25 cellular contexts compared by ENCODE assay signal in genomic region chr2:54642684-54643430, GRCh38.
DNase-seq lines count a peak whose midpoint lies in the region; TF ChIP-seq lines count a peak whose summit lies in the region.
"Had no signal": no experiment of that assay in that cellular context is flagged by ENCODE, and none has a peak within 500 bp of the region (broad histone marks: within the 10 kb centered on the region; RNA-seq: fewer than 3 reads in every experiment).

No MANE protein-coding gene starts in this region.

- WGBS in endodermal cell (ENCODE audit: insufficient coverage in 1 of 2, insufficient read length in 1 of 2), 2 experiments: 92 to 95% methylated on average over 9 to 11 of the region's 11 CpGs
- WGBS in smooth muscle cell (ENCODE audit: low lambda C conversion rate): 83% methylated on average over 11 of the region's 11 CpGs
- no CpG with 5 or more reads among the region's 11 CpGs for WGBS in H9 (ENCODE audit: extremely low coverage, insufficient read length, low lambda C conversion rate)

- no peak overlapping the region for H3K23ac ChIP-seq in H9 (ENCODE audit: insufficient read length, low read depth, low read length)

- H3K4ac ChIP-seq in H9 (ENCODE audit: low read depth, low read length): no peak overlapping the region

- no peak overlapping the region for H3K56ac ChIP-seq in H9 (ENCODE audit: insufficient read length, low read depth, low read length)

- H2AK5ac ChIP-seq in H9 (ENCODE audit: insufficient read length, low read length): no peak overlapping the region

- H4K20me1 ChIP-seq in smooth muscle cell (ENCODE audit: low read depth): no peaks in the 10 kb centered on the region
- no peaks in the 10 kb centered on the region for H4K20me1 ChIP-seq in H9 (ENCODE audit: control insufficient read depth, insufficient read depth, insufficient read length)

- H2BK15ac ChIP-seq in H9 (ENCODE audit: low read depth, low read length): no peak overlapping the region

- no peak for DNase-seq in activated CD4-positive, alpha-beta T cell treated with anti-CD3 and anti-CD28 coated beads, Interleukin-2, amount 10 ng/mL, durations not matched to agents 24 days and 14 days
- DNase-seq in activated CD4-positive, alpha-beta T cell treated with anti-CD3 and anti-CD28 coated beads, Interleukin-2, amount 50 U/mL, for 1 hour: no peak
- peak; percentile 5 for DNase-seq in DMS53 treated with DMSO at 0.1 percent for 48 hours (lab: John Stamatoyannopoulos, UW; ENCODE audit: unreplicated experiment)
- peak; percentile 2 for DNase-seq in endodermal cell
- no peak for DNase-seq in smooth muscle cell (lab: John Stamatoyannopoulos, UW; ENCODE audit: unreplicated experiment)
- no peak for DNase-seq in H9
- no peak for DNase-seq in A673 (ENCODE audit: low spot score)
- no peak for DNase-seq in NCI-H524 (lab: John Stamatoyannopoulos, UW)
- DNase-seq: activated CD4-positive, CD25-positive, alpha-beta regulatory T cell treated with anti-CD3 and anti-CD28 coated beads, Interleukin-2, amount 50 U/mL, for 72 hours; activated effector memory CD4-positive, alpha-beta T cell treated with Interleukin-2 at 50 U/mL for 16 hours; BE2C; cortex of kidney; EL; glutamatergic neuron; NCI-H774; OCI-M1; stimulated activated CD4-positive, alpha-beta T cell treated with anti-CD3 and anti-CD28 coated beads, Interleukin-4, amount 100 ng/mL, for 1 hour; stimulated activated naive CD8-positive, alpha-beta T cell treated with anti-CD3 and anti-CD28 coated beads, Interleukin-15, Interleukin-2, amounts not matched to agents 100 U/mL and 50 U/mL, for 24 hours; transverse colon had no signal

- H3K4me2 ChIP-seq in smooth muscle cell: no peak overlapping the region
- no peak overlapping the region for H3K4me2 ChIP-seq in H9 (ENCODE audit: insufficient read depth, insufficient read length, low read length)
- H3K4me2 ChIP-seq: A549, KMS-11 had no signal

- no TSS peak for BruUV-seq in A673 (replicated peaks; lab: Mats Ljungman, UMichigan)

- POLR2A ChIA-PET in A673 (lab: Charles Lee; ENCODE audit: low non-redundant PET): no interaction called here

- H3K23me2 ChIP-seq in H9 (ENCODE audit: insufficient read length, low read depth, low read length, poor library complexity, severe bottlenecking): no peaks in the 10 kb centered on the region

- no peak overlapping the region for H3K9ac ChIP-seq in endodermal cell (ENCODE audit: extremely low read depth, low read length, poor library complexity, severe bottlenecking)
- H3K9ac ChIP-seq in smooth muscle cell (ENCODE audit: low read depth): no peak overlapping the region
- H3K9ac ChIP-seq in H9 (ENCODE audit: extremely low read depth, insufficient read length, low read length): no peak overlapping the region
- H3K9ac ChIP-seq: KMS-11 had no signal

- no peak overlapping the region for H3K14ac ChIP-seq in H9 (ENCODE audit: insufficient read depth, low read length)

- no peak overlapping the region for H2BK20ac ChIP-seq in H9 (ENCODE audit: low read depth, low read length, poor library complexity, severe bottlenecking)

- no peak overlapping the region for H3K18ac ChIP-seq in H9 (ENCODE audit: insufficient read length, low read depth, low read length)

- no peak overlapping the region for H4K5ac ChIP-seq in H9 (ENCODE audit: insufficient read length, low read depth, low read length)

- H4K8ac ChIP-seq in H9 (replicated peaks; ENCODE audit: insufficient read length, low read depth, low read length): no peak overlapping the region

- H3K4me3 ChIP-seq in endodermal cell (ENCODE audit: low read length) (no peak overlapping the region), smooth muscle cell (no peak overlapping the region), A673 (ENCODE audit: low read depth, low read length, poor library complexity, severe bottlenecking) (no peak overlapping the region)
- H3K4me3 ChIP-seq: A549, adrenal gland, breast epithelium, skin epidermis, transverse colon had no signal

- H4K91ac ChIP-seq in H9 (ENCODE audit: insufficient read length, low read depth, low read length): no peak overlapping the region

- no peak overlapping the region for H3K4me3 Mint-ChIP-seq in activated CD4-positive, alpha-beta T cell treated with anti-CD3 and anti-CD28 coated beads, Interleukin-2, amount 10 ng/mL, durations not matched to agents 24 days and 14 days
- H3K4me3 Mint-ChIP-seq in endodermal cell (no peak overlapping the region), H9 (no peak overlapping the region)
- H3K4me3 Mint-ChIP-seq: nephron had no signal

- H2AFZ ChIP-seq in smooth muscle cell (ENCODE audit: low read depth): no peak overlapping the region
- H2AFZ ChIP-seq in H9 (ENCODE audit: low read length): no peak overlapping the region

- peaks cover 29% of the 10 kb centered on the region for H3F3A ChIP-seq in smooth muscle cell (ENCODE audit: low read depth)

- no peaks in the 10 kb centered on the region for H3K9me3 ChIP-seq in endodermal cell (ENCODE audit: control insufficient read depth, low read length)
- no peaks in the 10 kb centered on the region for H3K9me3 ChIP-seq in smooth muscle cell (replicated peaks; ENCODE audit: low read depth)
- no peaks in the 10 kb centered on the region for H3K9me3 ChIP-seq in H9 (ENCODE audit: control insufficient read depth, low read depth, low read length)
- no peaks in the 10 kb centered on the region for H3K9me3 ChIP-seq in A673 (ENCODE audit: low read depth, low read length, poor library complexity, severe bottlenecking)
- H3K9me3 ChIP-seq: A549, adrenal gland, BE2C, breast epithelium, transverse colon had no signal

- peak overlapping the region; percentile 17 for H3K27ac Mint-ChIP-seq in activated CD4-positive, alpha-beta T cell treated with anti-CD3 and anti-CD28 coated beads, Interleukin-2, amount 10 ng/mL, durations not matched to agents 24 days and 14 days
- H3K27ac Mint-ChIP-seq in endodermal cell (no peak overlapping the region), H9 (no peak overlapping the region)

- H3K79me2 ChIP-seq in smooth muscle cell (ENCODE audit: low read depth) (peaks cover 18% of the 10 kb centered on the region), H9 (ENCODE audit: insufficient read depth, low read length) (no peaks in the 10 kb centered on the region)

- intact Hi-C loops in activated CD4-positive, alpha-beta T cell treated with anti-CD3 and anti-CD28 coated beads, Interleukin-2, amount 10 ng/mL, durations not matched to agents 24 days and 14 days (cut with micrococcal nuclease): loop anchor here (5.0 kb wide), 1 partner anchor 41 kb away; no protein-coding TSS in a partner anchor
- intact Hi-C loops in A673 (cut with micrococcal nuclease; ENCODE audit: unreplicated experiment): no loop called here

- no peaks in the 10 kb centered on the region for H3K9me3 Mint-ChIP-seq in activated CD4-positive, alpha-beta T cell treated with anti-CD3 and anti-CD28 coated beads, Interleukin-2, amount 10 ng/mL, durations not matched to agents 24 days and 14 days
- H3K9me3 Mint-ChIP-seq in endodermal cell: no peaks in the 10 kb centered on the region
- no peaks in the 10 kb centered on the region for H3K9me3 Mint-ChIP-seq in H9
- H3K9me3 Mint-ChIP-seq: nephron had no signal

- H2BK120ac ChIP-seq in H9 (ENCODE audit: low read depth, low read length, poor library complexity, severe bottlenecking): no peak overlapping the region

- no peak overlapping the region for H2BK12ac ChIP-seq in H9 (ENCODE audit: insufficient read length, low read depth, low read length)

- no peaks in the 10 kb centered on the region for H3K27me3 ChIP-seq in endodermal cell (ENCODE audit: control insufficient read depth, insufficient read depth, low read length, poor library complexity, severe bottlenecking)
- H3K27me3 ChIP-seq in smooth muscle cell (ENCODE audit: low read depth): no peaks in the 10 kb centered on the region
- no peaks in the 10 kb centered on the region for H3K27me3 ChIP-seq in H9 (ENCODE audit: insufficient read depth, low read length)
- H3K27me3 ChIP-seq in A673 (replicated peaks; ENCODE audit: insufficient read depth, low read depth, low read length, poor library complexity): no peaks in the 10 kb centered on the region
- H3K27me3 ChIP-seq: adrenal gland, BE2C, breast epithelium, transverse colon had no signal

- peaks cover 9% of the 10 kb centered on the region for H3K4me1 Mint-ChIP-seq in activated CD4-positive, alpha-beta T cell treated with anti-CD3 and anti-CD28 coated beads, Interleukin-2, amount 10 ng/mL, durations not matched to agents 24 days and 14 days
- H3K4me1 Mint-ChIP-seq in endodermal cell: peaks cover 3% of the 10 kb centered on the region
- H3K4me1 Mint-ChIP-seq in H9: no peaks in the 10 kb centered on the region

- no peak overlapping the region for H2BK5ac ChIP-seq in H9 (ENCODE audit: insufficient read length, low read length)

- TF ChIP-seq CTCF in endodermal cell (conservative IDR thresholded peaks at IDR 0.05) (no peak), smooth muscle cell (IDR thresholded peaks at IDR 0.05; ENCODE audit: borderline replicate concordance, insufficient read depth, poor library complexity, severe bottlenecking) (no peak), H9 (conservative IDR thresholded peaks at IDR 0.05) (no peak), A673 (conservative IDR thresholded peaks at IDR 0.05; ENCODE audit: low read depth, low read length) (no peak)

- H3K36me3 Mint-ChIP-seq in activated CD4-positive, alpha-beta T cell treated with anti-CD3 and anti-CD28 coated beads, Interleukin-2, amount 10 ng/mL, durations not matched to agents 24 days and 14 days (ENCODE audit: low read depth): peaks cover 71% of the 10 kb centered on the region
- peaks cover 87% of the 10 kb centered on the region for H3K36me3 Mint-ChIP-seq in endodermal cell (ENCODE audit: low read depth)
- H3K36me3 Mint-ChIP-seq in H9 (ENCODE audit: insufficient read depth in 1 of 3, low read depth in 3 of 3): peaks cover 56 to 90% (median 90%) of the 10 kb centered on the region in 3 experiments; a peak in 6 of 7 replicates

- H3K27ac ChIP-seq in endodermal cell (ENCODE audit: low read depth, low read length) (no peak overlapping the region), smooth muscle cell (ENCODE audit: low read depth) (peak overlapping the region; percentile 97), H9 (ENCODE audit: insufficient read length, low read depth, low read length) (no peak overlapping the region), A673 (ENCODE audit: low read depth, low read length, poor library complexity, severe bottlenecking) (no peak overlapping the region)
- H3K27ac ChIP-seq: KMS-11, transverse colon had no signal

- peaks cover 86% of the 10 kb centered on the region for H3K36me3 ChIP-seq in endodermal cell (ENCODE audit: control insufficient read depth, insufficient read depth, low read length)
- H3K36me3 ChIP-seq in smooth muscle cell (ENCODE audit: low read depth): peaks cover 14% of the 10 kb centered on the region
- H3K36me3 ChIP-seq in A673 (ENCODE audit: insufficient read depth, low read length, poor library complexity, severe bottlenecking): peaks cover 53% of the 10 kb centered on the region

- no peak overlapping the region for H3T11ph ChIP-seq in H9 (ENCODE audit: low read length)

- no peaks in the 10 kb centered on the region for H3K27me3 Mint-ChIP-seq in activated CD4-positive, alpha-beta T cell treated with anti-CD3 and anti-CD28 coated beads, Interleukin-2, amount 10 ng/mL, durations not matched to agents 24 days and 14 days
- H3K27me3 Mint-ChIP-seq in endodermal cell (ENCODE audit: insufficient read depth) (no peaks in the 10 kb centered on the region), H9 (ENCODE audit: low read depth) (no peaks in the 10 kb centered on the region)

- H3K79me1 ChIP-seq in H9 (ENCODE audit: insufficient read depth, low read depth, low read length, poor library complexity, severe bottlenecking): peaks cover 2% of the 10 kb centered on the region

- CTCF ChIA-PET in A673 (lab: Charles Lee): interaction anchor here (0.7 kb wide), 1 partner anchor 389 kb away, joined by 6 read pairs; no protein-coding TSS in a partner anchor

- no peaks in the 10 kb centered on the region for H3K4me1 ChIP-seq in endodermal cell (ENCODE audit: control insufficient read depth, insufficient read depth, low read length)
- peaks cover 13% of the 10 kb centered on the region for H3K4me1 ChIP-seq in smooth muscle cell (ENCODE audit: low read depth)
- no peaks in the 10 kb centered on the region for H3K4me1 ChIP-seq in H9 (ENCODE audit: insufficient read depth, low read length)
- H3K4me1 ChIP-seq in A673 (ENCODE audit: insufficient read depth, low read length, poor library complexity, severe bottlenecking): peaks cover 33% of the 10 kb centered on the region
- H3K4me1 ChIP-seq: breast epithelium had no signal

Comparison
In these comparisons a context has a peak if more than half of its experiments do, and no peak if none do; other contexts are left out.
1. DNase-seq: peak in DMS53 treated with DMSO at 0.1 percent for 48 hours (single experiment) and endodermal cell (single experiment); none in activated CD4-positive, alpha-beta T cell treated with anti-CD3 and anti-CD28 coated beads, Interleukin-2, amount 10 ng/mL, durations not matched to agents 24 days and 14 days (single experiment), activated CD4-positive, alpha-beta T cell treated with anti-CD3 and anti-CD28 coated beads, Interleukin-2, amount 50 U/mL, for 1 hour (single experiment), smooth muscle cell (single experiment), H9 (single experiment), A673 (single experiment) and NCI-H524 (0 of 2).